ENCODE assay signal across 16 cellular contexts in genomic region chr7:74684473-74684872, GRCh38.
"Had no signal": no experiment of that assay in that cellular context is flagged by ENCODE, and none has a peak within 500 bp of the region (broad histone marks: within the 10 kb centered on the region; RNA-seq: fewer than 3 reads in every experiment).

No MANE protein-coding gene starts in this region.

- DNase-seq: activated CD4-positive, alpha-beta T cell treated with anti-CD3 and anti-CD28 coated beads, Interleukin-2, amount 50 U/mL, for 4 hours; activated naive CD4-positive, alpha-beta T cell; activated T-cell treated with anti-CD3 and anti-CD28 coated beads for 4 hours; foreskin keratinocyte; left cardiac atrium; spleen; stimulated activated CD4-positive, alpha-beta T cell treated with anti-CD3 and anti-CD28 coated beads, Interleukin-4, amount 100 ng/mL, for 4 hours; stimulated activated naive CD4-positive, alpha-beta T cell; T-helper 1 cell; tibial artery had no signal

- H3K27ac Mint-ChIP-seq: activated T-helper 17 cell treated with anti-CD3 and anti-CD28 coated beads, Interleukin-2, amount 50 U/mL, for 72 hours; mesothelial cell of epicardium; nephron had no signal

- H3K9me3 Mint-ChIP-seq: activated T-helper 17 cell treated with anti-CD3 and anti-CD28 coated beads, Interleukin-2, amount 50 U/mL, for 72 hours; nephron had no signal

- ATAC-seq: activated T-helper 17 cell treated with anti-CD3 and anti-CD28 coated beads, Interleukin-2, amount 50 U/mL, for 72 hours; foreskin keratinocyte; left cardiac atrium had no signal

- H3K27me3 Mint-ChIP-seq: activated T-helper 17 cell treated with anti-CD3 and anti-CD28 coated beads, Interleukin-2, amount 50 U/mL, for 72 hours had no signal

- H3K9me3 ChIP-seq: adrenal gland, spleen, tibial artery had no signal

- H3K4me3 Mint-ChIP-seq: activated T-helper 17 cell treated with anti-CD3 and anti-CD28 coated beads, Interleukin-2, amount 50 U/mL, for 72 hours; mesothelial cell of epicardium; nephron had no signal

- H3K4me1 Mint-ChIP-seq: nephron had no signal

- H3K4me3 ChIP-seq: adrenal gland, hepatocyte, lung, spleen, tibial artery had no signal
